In the genomic region with DNA sequence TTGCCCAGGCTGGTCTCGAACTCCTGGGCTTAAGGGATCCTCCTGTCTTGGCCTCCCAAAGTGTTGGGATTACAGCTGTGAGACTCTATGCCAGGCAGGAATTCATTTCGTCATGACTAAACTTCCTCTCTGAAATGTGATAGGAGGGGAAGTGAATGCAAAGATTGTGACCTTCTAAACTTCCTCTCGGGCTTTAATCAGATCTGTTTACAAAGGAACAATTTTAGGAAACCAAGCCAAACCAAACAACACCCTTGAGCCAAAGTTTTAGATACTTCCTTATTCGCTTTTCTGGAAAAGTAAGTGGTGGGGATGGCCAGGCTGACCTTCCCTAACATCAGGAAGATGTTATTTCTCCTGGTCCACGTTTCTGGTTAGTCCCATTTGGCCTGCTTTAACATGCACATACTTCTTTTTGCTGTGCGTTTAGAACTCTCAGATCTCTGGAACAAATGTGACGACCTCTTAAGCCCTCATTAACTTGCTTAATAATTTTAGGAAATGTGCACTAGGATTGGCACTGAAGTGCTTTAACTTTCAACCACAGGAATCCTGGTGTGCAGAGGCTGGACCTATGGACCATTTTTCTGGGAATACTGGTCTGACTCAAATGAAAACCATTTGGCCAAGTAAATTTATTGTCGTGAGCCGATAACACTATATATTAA, we compare ENCODE assay signal across 1 cellular context.
A peak's percentile ranks its signal among the peaks of the same experiment; 100 is the strongest.
TF ChIP-seq lines count a peak whose summit lies in the region.

No MANE protein-coding gene starts in this region.

TF ChIP-seq in HepG2, 621 proteins besides CTCF, POLR2A, EP300 and RAD21 (continued from another document and continues in another):
- TF ChIP-seq HNRNPUL1 (IDR thresholded peaks at IDR 0.05; ENCODE audit: low read depth, low read length) (no peak), SCMH1 (CRISPR knock-in tag; IDR thresholded peaks at IDR 0.05; ENCODE audit: borderline replicate concordance) (no peak), EZH2 (conservative IDR thresholded peaks at IDR 0.05; ENCODE audit: low read depth, low read length) (no peak), TIGD3 (CRISPR knock-in tag; IDR thresholded peaks at IDR 0.05; ENCODE audit: borderline replicate concordance) (no peak), TBX3 (IDR thresholded peaks at IDR 0.05; ENCODE audit: borderline replicate concordance) (no peak), AKAP8 (CRISPR knock-in tag; IDR thresholded peaks at IDR 0.05) (no peak), ZNF235 (CRISPR knock-in tag; IDR thresholded peaks at IDR 0.05; ENCODE audit: borderline replicate concordance) (no peak), ZNF383 (CRISPR knock-in tag; IDR thresholded peaks at IDR 0.05; ENCODE audit: borderline replicate concordance) (no peak), SMC3 (IDR thresholded peaks at IDR 0.05; ENCODE audit: low read length) (no peak), HDAC1 (CRISPR knock-in tag; IDR thresholded peaks at IDR 0.05) (peak; percentile 48; the same call in 1 of the 2 replicates), POGZ (CRISPR knock-in tag; IDR thresholded peaks at IDR 0.05) (peak; percentile 76), ZNF782 (CRISPR knock-in tag; IDR thresholded peaks at IDR 0.05; ENCODE audit: borderline replicate concordance) (no peak), ZNF263 (CRISPR knock-in tag; IDR thresholded peaks at IDR 0.05) (no peak), ZNF549 (CRISPR knock-in tag; IDR thresholded peaks at IDR 0.05) (no peak), RBFOX2 (IDR thresholded peaks at IDR 0.05; ENCODE audit: low read depth, low read length) (no peak), ZNF629 (CRISPR knock-in tag; conservative IDR thresholded peaks at IDR 0.05) (no peak), MEIS2 (CRISPR knock-in tag; IDR thresholded peaks at IDR 0.05) (no peak), ZFP37 (CRISPR knock-in tag; IDR thresholded peaks at IDR 0.05; ENCODE audit: borderline replicate concordance) (no peak), LBX2 (CRISPR knock-in tag; IDR thresholded peaks at IDR 0.05; ENCODE audit: borderline replicate concordance) (no peak), NFE2L2 (IDR thresholded peaks at IDR 0.05; ENCODE audit: low read length) (no peak), DRAP1 (CRISPR knock-in tag; IDR thresholded peaks at IDR 0.05) (no peak), NBN (conservative IDR thresholded peaks at IDR 0.05) (no peak), ATM (IDR thresholded peaks at IDR 0.05; ENCODE audit: borderline replicate concordance) (no peak), ZNF564 (CRISPR knock-in tag; IDR thresholded peaks at IDR 0.05) (no peak), GABPA (IDR thresholded peaks at IDR 0.05; ENCODE audit: low read depth, low read length) (no peak), GABPA (CRISPR knock-in tag; IDR thresholded peaks at IDR 0.05; ENCODE audit: low read depth) (peak; percentile 66), ZNF670 (CRISPR knock-in tag; IDR thresholded peaks at IDR 0.05; ENCODE audit: borderline replicate concordance) (0 out of 2 replicates have a peak, but pooled peaks have one; percentile 56), ELF1 (CRISPR knock-in tag; IDR thresholded peaks at IDR 0.05) (no peak), ZMYM3 (CRISPR knock-in tag; IDR thresholded peaks at IDR 0.05) (peak; percentile 36; the same call in 1 of the 2 replicates), HIVEP1 (CRISPR knock-in tag; IDR thresholded peaks at IDR 0.05) (no peak), IRX3 (CRISPR knock-in tag; IDR thresholded peaks at IDR 0.05; ENCODE audit: borderline replicate concordance, low read depth) (no peak), KDM3A (CRISPR knock-in tag; IDR thresholded peaks at IDR 0.05; ENCODE audit: low read depth) (no peak), FOXO1 (CRISPR knock-in tag; IDR thresholded peaks at IDR 0.05) (no peak), HDAC6 (IDR thresholded peaks at IDR 0.05; ENCODE audit: low read depth, low read length) (no peak), ZFY (CRISPR knock-in tag; IDR thresholded peaks at IDR 0.05) (no peak), ELK4 (CRISPR knock-in tag; IDR thresholded peaks at IDR 0.05; ENCODE audit: borderline replicate concordance) (no peak), FIP1L1 (IDR thresholded peaks at IDR 0.05; ENCODE audit: borderline replicate concordance, insufficient read depth, low read depth, low read length) (no peak), ZNF431 (CRISPR knock-in tag; IDR thresholded peaks at IDR 0.05; ENCODE audit: borderline replicate concordance, low read depth) (no peak), ZNF343 (CRISPR knock-in tag; IDR thresholded peaks at IDR 0.05) (no peak)
- TF ChIP-seq, protein P1, sequence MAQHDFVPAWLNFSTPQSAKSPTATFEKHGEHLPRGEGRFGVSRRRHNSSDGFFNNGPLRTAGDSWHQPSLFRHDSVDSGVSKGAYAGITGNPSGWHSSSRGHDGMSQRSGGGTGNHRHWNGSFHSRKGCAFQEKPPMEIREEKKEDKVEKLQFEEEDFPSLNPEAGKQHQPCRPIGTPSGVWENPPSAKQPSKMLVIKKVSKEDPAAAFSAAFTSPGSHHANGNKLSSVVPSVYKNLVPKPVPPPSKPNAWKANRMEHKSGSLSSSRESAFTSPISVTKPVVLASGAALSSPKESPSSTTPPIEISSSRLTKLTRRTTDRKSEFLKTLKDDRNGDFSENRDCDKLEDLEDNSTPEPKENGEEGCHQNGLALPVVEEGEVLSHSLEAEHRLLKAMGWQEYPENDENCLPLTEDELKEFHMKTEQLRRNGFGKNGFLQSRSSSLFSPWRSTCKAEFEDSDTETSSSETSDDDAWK (CRISPR knock-in tag; IDR thresholded peaks at IDR 0.05): no peak
- TF ChIP-seq, protein P2, sequence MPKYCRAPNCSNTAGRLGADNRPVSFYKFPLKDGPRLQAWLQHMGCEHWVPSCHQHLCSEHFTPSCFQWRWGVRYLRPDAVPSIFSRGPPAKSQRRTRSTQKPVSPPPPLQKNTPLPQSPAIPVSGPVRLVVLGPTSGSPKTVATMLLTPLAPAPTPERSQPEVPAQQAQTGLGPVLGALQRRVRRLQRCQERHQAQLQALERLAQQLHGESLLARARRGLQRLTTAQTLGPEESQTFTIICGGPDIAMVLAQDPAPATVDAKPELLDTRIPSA (CRISPR knock-in tag; IDR thresholded peaks at IDR 0.05; ENCODE audit: borderline replicate concordance): no peak
- TF ChIP-seq, protein P3, sequence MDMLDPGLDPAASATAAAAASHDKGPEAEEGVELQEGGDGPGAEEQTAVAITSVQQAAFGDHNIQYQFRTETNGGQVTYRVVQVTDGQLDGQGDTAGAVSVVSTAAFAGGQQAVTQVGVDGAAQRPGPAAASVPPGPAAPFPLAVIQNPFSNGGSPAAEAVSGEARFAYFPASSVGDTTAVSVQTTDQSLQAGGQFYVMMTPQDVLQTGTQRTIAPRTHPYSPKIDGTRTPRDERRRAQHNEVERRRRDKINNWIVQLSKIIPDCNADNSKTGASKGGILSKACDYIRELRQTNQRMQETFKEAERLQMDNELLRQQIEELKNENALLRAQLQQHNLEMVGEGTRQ (IDR thresholded peaks at IDR 0.05; ENCODE audit: low read depth, low read length): no peak
- TF ChIP-seq, protein P3 (CRISPR knock-in tag; IDR thresholded peaks at IDR 0.05; ENCODE audit: borderline replicate concordance): no peak
- TF ChIP-seq, protein P4, sequence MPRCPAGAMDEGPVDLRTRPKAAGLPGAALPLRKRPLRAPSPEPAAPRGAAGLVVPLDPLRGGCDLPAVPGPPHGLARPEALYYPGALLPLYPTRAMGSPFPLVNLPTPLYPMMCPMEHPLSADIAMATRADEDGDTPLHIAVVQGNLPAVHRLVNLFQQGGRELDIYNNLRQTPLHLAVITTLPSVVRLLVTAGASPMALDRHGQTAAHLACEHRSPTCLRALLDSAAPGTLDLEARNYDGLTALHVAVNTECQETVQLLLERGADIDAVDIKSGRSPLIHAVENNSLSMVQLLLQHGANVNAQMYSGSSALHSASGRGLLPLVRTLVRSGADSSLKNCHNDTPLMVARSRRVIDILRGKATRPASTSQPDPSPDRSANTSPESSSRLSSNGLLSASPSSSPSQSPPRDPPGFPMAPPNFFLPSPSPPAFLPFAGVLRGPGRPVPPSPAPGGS (CRISPR knock-in tag; IDR thresholded peaks at IDR 0.05): no peak
- TF ChIP-seq, protein P5, sequence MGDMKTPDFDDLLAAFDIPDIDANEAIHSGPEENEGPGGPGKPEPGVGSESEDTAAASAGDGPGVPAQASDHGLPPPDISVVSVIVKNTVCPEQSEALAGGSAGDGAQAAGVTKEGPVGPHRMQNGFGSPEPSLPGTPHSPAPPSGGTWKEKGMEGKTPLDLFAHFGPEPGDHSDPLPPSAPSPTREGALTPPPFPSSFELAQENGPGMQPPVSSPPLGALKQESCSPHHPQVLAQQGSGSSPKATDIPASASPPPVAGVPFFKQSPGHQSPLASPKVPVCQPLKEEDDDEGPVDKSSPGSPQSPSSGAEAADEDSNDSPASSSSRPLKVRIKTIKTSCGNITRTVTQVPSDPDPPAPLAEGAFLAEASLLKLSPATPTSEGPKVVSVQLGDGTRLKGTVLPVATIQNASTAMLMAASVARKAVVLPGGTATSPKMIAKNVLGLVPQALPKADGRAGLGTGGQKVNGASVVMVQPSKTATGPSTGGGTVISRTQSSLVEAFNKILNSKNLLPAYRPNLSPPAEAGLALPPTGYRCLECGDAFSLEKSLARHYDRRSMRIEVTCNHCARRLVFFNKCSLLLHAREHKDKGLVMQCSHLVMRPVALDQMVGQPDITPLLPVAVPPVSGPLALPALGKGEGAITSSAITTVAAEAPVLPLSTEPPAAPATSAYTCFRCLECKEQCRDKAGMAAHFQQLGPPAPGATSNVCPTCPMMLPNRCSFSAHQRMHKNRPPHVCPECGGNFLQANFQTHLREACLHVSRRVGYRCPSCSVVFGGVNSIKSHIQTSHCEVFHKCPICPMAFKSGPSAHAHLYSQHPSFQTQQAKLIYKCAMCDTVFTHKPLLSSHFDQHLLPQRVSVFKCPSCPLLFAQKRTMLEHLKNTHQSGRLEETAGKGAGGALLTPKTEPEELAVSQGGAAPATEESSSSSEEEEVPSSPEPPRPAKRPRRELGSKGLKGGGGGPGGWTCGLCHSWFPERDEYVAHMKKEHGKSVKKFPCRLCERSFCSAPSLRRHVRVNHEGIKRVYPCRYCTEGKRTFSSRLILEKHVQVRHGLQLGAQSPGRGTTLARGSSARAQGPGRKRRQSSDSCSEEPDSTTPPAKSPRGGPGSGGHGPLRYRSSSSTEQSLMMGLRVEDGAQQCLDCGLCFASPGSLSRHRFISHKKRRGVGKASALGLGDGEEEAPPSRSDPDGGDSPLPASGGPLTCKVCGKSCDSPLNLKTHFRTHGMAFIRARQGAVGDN (CRISPR knock-in tag; IDR thresholded peaks at IDR 0.05): no peak
- TF ChIP-seq, protein P6, sequence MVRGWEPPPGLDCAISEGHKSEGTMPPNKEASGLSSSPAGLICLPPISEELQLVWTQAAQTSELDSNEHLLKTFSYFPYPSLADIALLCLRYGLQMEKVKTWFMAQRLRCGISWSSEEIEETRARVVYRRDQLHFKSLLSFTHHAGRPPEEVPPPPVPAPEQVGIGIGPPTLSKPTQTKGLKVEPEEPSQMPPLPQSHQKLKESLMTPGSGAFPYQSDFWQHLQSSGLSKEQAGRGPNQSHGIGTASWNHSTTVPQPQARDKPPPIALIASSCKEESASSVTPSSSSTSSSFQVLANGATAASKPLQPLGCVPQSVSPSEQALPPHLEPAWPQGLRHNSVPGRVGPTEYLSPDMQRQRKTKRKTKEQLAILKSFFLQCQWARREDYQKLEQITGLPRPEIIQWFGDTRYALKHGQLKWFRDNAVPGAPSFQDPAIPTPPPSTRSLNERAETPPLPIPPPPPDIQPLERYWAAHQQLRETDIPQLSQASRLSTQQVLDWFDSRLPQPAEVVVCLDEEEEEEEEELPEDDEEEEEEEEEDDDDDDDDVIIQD (CRISPR knock-in tag; IDR thresholded peaks at IDR 0.05; ENCODE audit: low read depth): peak; percentile 31; the same call in 1 of the 2 replicates
- TF ChIP-seq, protein P7, sequence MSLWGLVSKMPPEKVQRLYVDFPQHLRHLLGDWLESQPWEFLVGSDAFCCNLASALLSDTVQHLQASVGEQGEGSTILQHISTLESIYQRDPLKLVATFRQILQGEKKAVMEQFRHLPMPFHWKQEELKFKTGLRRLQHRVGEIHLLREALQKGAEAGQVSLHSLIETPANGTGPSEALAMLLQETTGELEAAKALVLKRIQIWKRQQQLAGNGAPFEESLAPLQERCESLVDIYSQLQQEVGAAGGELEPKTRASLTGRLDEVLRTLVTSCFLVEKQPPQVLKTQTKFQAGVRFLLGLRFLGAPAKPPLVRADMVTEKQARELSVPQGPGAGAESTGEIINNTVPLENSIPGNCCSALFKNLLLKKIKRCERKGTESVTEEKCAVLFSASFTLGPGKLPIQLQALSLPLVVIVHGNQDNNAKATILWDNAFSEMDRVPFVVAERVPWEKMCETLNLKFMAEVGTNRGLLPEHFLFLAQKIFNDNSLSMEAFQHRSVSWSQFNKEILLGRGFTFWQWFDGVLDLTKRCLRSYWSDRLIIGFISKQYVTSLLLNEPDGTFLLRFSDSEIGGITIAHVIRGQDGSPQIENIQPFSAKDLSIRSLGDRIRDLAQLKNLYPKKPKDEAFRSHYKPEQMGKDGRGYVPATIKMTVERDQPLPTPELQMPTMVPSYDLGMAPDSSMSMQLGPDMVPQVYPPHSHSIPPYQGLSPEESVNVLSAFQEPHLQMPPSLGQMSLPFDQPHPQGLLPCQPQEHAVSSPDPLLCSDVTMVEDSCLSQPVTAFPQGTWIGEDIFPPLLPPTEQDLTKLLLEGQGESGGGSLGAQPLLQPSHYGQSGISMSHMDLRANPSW (CRISPR knock-in tag; IDR thresholded peaks at IDR 0.05; ENCODE audit: borderline replicate concordance): no peak
